Comparison of ENCODE assay signal across 18 cellular contexts in the genomic region with DNA sequence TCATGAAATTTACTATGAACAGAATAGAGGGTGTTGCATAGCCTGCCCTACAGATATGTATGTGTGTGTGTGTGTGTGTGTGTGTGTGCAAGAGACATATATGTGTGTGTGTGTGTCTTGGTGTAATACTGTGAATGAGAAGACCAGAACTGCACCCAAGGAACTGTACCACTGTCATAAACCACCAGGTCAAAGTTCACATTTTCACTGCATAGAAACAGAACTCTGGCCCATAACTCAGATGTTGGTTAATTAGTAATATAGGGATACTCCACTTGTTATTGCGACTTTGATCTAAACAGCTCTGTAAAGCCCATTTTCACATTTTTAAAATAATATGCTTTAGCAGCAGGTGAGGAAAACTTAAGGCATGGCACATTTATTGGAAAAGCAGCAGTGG.
DNase-seq lines count a peak whose midpoint lies in the region; TF ChIP-seq lines count a peak whose summit lies in the region.
"Had no signal": no experiment of that assay in that cellular context is flagged by ENCODE, and none has a peak within 500 bp of the region (broad histone marks: within the 10 kb centered on the region; RNA-seq: fewer than 3 reads in every experiment).

No MANE protein-coding gene starts in this region.

- H3K9me2 ChIP-seq in Karpas-422 (replicated peaks; ENCODE audit: insufficient read depth, low read length) = no peaks in the 10 kb centered on the region

- intact Hi-C loops in colonic mucosa (cut with DNase I) = no loop called here

- H3K4me1 ChIP-seq in colonic mucosa (peaks cover 12% of the 10 kb centered on the region), liver (ENCODE audit: control insufficient read depth in 4 of 4, insufficient read depth in 4 of 4, low read length in 3 of 4) (peaks cover 0 to 10% (median 4%) of the 10 kb centered on the region in 4 donors), suprapubic skin (peaks cover 17% of the 10 kb centered on the region), Karpas-422 (ENCODE audit: low read length) (no peaks in the 10 kb centered on the region)

- no peaks in the 10 kb centered on the region for H3K9me3 ChIP-seq in colonic mucosa
- H3K9me3 ChIP-seq in liver (ENCODE audit: control insufficient read depth in 4 of 4, low read length in 3 of 4) = no peaks in the 10 kb centered on the region
- no peaks in the 10 kb centered on the region for H3K9me3 ChIP-seq in suprapubic skin
- no peaks in the 10 kb centered on the region for H3K9me3 ChIP-seq in Karpas-422 (ENCODE audit: low read length)
- H3K9me3 ChIP-seq: SJSA1 had no signal

- H2AFZ ChIP-seq in Karpas-422 (ENCODE audit: low read length) = no peak overlapping the region

- TF ChIP-seq POLR2A in suprapubic skin (IDR thresholded peaks at IDR 0.05) = no peak

- no peaks in the 10 kb centered on the region for H4K20me1 ChIP-seq in Karpas-422 (ENCODE audit: insufficient read depth, low read depth, low read length)

- H3K4me3 ChIP-seq in colonic mucosa (no peak overlapping the region), liver (ENCODE audit: low read depth in 1 of 3, low read length in 3 of 3) (no peak overlapping the region), suprapubic skin (no peak overlapping the region), Karpas-422 (ENCODE audit: low read length) (no peak overlapping the region)
- H3K4me3 ChIP-seq: SJSA1 had no signal

- H3K9ac ChIP-seq in colonic mucosa (ENCODE audit: low read depth in 2 of 2, low read length in 2 of 2) (no peak overlapping the region), liver (ENCODE audit: low read depth in 1 of 2, low read length in 2 of 2) (no peak overlapping the region), Karpas-422 (ENCODE audit: low read length) (no peak overlapping the region)
- H3K9ac ChIP-seq: KMS-11 had no signal

- DNase-seq in HT-29 (ENCODE audit: low spot score) = peak; percentile 40
- DNase-seq in colonic mucosa = peak; percentile 55
- DNase-seq in NAMALWA (ENCODE audit: low spot score) = no peak
- DNase-seq in suprapubic skin (ENCODE audit: low spot score in 2 of 2) = no peak
- DNase-seq in COLO829 (ENCODE audit: low spot score) = no peak
- DNase-seq in Karpas-422 = no peak
- DNase-seq: CD8-positive, alpha-beta memory T cell; DMS 273 treated with DMSO at 0.1 percent for 48 hours; GOT3; MM.1S; NCI-H146; NCI-H526; OCI-M1 had no signal

- no peak for TF ChIP-seq CTCF in colonic mucosa (IDR thresholded peaks at IDR 0.05)
- TF ChIP-seq CTCF in liver (IDR thresholded peaks at IDR 0.05; ENCODE audit: low read depth, low read length, missing input control) = no peak
- TF ChIP-seq CTCF in suprapubic skin (IDR thresholded peaks at IDR 0.05) = no peak

- 36% methylated on average over 1 of the region's 1 CpG for WGBS in liver
- 94% methylated on average over 1 of the region's 1 CpG for WGBS in suprapubic skin

- no peak overlapping the region for H3K4me2 ChIP-seq in Karpas-422 (ENCODE audit: low read depth, low read length, poor library complexity, severe bottlenecking)
- H3K4me2 ChIP-seq: KMS-11 had no signal

- TF ChIP-seq RAD21 in liver (IDR thresholded peaks at IDR 0.05) = no peak

- H3K36me3 ChIP-seq in colonic mucosa (no peaks in the 10 kb centered on the region), liver (ENCODE audit: control insufficient read depth in 4 of 4, insufficient read depth in 3 of 4, low read depth in 1 of 4, low read length in 3 of 4) (no peaks in the 10 kb centered on the region), suprapubic skin (no peaks in the 10 kb centered on the region), Karpas-422 (ENCODE audit: insufficient read depth, low read length) (no peaks in the 10 kb centered on the region)

- TF ChIP-seq EP300 in suprapubic skin (IDR thresholded peaks at IDR 0.05) = no peak

- H3K79me2 ChIP-seq in Karpas-422 (ENCODE audit: low read length) = no peaks in the 10 kb centered on the region

- H3K27me3 ChIP-seq in colonic mucosa = no peaks in the 10 kb centered on the region
- no peaks in the 10 kb centered on the region for H3K27me3 ChIP-seq in liver (ENCODE audit: control insufficient read depth in 4 of 4, insufficient read depth in 4 of 4, low read length in 3 of 4)
- no peaks in the 10 kb centered on the region for H3K27me3 ChIP-seq in suprapubic skin
- H3K27me3 ChIP-seq in Karpas-422 (ENCODE audit: low read length) = no peaks in the 10 kb centered on the region
- H3K27me3 ChIP-seq: SJSA1 had no signal

- H3K27ac ChIP-seq in colonic mucosa = peak overlapping the region; percentile 61
- no peak overlapping the region for H3K27ac ChIP-seq in liver (ENCODE audit: low read depth in 1 of 2, low read length in 2 of 2)
- H3K27ac ChIP-seq in suprapubic skin = no peak overlapping the region
- no peak overlapping the region for H3K27ac ChIP-seq in Karpas-422 (ENCODE audit: low read length)
- H3K27ac ChIP-seq: HL-60, KMS-11, RWPE1, SJSA1 had no signal

TF ChIP-seq in liver, 16 proteins besides CTCF, POLR2A, EP300 and RAD21:
- peak; percentile 63 for TF ChIP-seq SP1 (IDR thresholded peaks at IDR 0.05)
- no peak for TF ChIP-seq REST (IDR thresholded peaks at IDR 0.05)
- peak; percentile 76 to 78 for TF ChIP-seq HNF4A (conservative IDR thresholded peaks at IDR 0.05)
TF ChIP-seq in liver: peak in this region for 2.

Comparison
In these comparisons a context has a peak if more than half of its experiments do, and no peak if none do; other contexts are left out.
1. DNase-seq: peak in HT-29 (single experiment) and colonic mucosa (single experiment); none in NAMALWA (single experiment), suprapubic skin (0 of 2), COLO829 (single experiment) and Karpas-422 (single experiment).